16 cellular contexts compared by ENCODE assay signal in the genomic region with DNA sequence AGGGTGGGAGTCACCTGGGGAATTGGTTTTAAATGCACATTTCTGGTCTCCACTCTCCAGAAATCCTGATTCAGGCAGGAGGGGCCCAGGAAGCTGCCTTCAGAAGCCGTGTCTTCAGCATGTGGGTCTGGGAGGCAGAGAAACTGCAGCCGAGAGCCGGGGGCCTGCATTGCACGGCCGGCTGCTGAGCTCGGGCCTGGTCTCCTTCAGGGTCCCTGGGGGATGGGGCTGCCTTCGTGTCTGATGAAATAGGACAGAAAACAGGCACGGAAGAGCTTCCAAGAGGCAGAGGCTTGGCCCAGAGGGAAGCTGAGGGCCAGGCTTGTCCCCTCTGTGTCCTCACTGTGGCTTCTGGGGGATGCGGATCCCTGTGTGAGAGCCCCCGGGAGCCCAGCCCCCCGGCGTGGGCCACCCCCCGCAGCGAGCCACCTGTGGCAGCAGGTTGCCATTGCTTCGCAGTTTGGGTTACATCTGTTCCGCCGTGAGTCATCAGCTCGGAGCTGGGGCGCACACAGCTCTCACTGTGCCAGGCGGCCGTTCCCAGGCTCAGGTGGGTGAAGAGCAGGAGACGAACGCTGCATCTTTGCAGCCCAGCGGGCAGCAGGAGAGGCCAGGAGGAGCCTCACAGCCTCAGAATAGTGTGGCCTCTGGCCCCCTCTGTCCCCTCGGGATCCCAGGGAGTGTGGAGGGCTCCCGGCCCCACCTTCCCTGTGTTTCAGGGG.
"Had no signal": no experiment of that assay in that cellular context is flagged by ENCODE, and none has a peak within 500 bp of the region (broad histone marks: within the 10 kb centered on the region; RNA-seq: fewer than 3 reads in every experiment).

No MANE protein-coding gene starts in this region.

- H3K27ac ChIP-seq: breast epithelium, esophagus squamous epithelium, left ventricle myocardium inferior, pancreas, upper lobe of right lung, WERI-Rb-1 had no signal

- H3K4me1 ChIP-seq: breast epithelium, esophagus squamous epithelium, left ventricle myocardium inferior, pancreas, upper lobe of right lung had no signal

- ATAC-seq: activated CD8-positive, alpha-beta T cell treated with anti-CD3 and anti-CD28 coated beads for 36 hours; pancreas; upper lobe of right lung had no signal

- H3K9me3 ChIP-seq: breast epithelium, esophagus squamous epithelium, left ventricle myocardium inferior, pancreas, upper lobe of right lung had no signal

- H3K4me3 ChIP-seq: breast epithelium, esophagus squamous epithelium, left ventricle myocardium inferior, pancreas, upper lobe of right lung had no signal

- DNase-seq: activated CD4-positive, alpha-beta T cell treated with anti-CD3 and anti-CD28 coated beads for 4 hours; activated CD8-positive, alpha-beta memory T cell treated with anti-CD3 and anti-CD28 coated beads, Interleukin-2, amount 50 U/mL, for 48 hours; activated CD8-positive, alpha-beta T cell treated with anti-CD3 and anti-CD28 coated beads for 36 hours; activated naive CD4-positive, alpha-beta T cell; aorta; esophagus squamous epithelium; foreskin fibroblast; glutamatergic neuron; left ventricle myocardium inferior; pancreas; stimulated activated CD4-positive, alpha-beta T cell treated with anti-CD3 and anti-CD28 coated beads, Interleukin-4, amount 100 ng/mL, for 1 hour; stimulated activated CD8-positive, alpha-beta memory T cell treated with anti-CD3 and anti-CD28 coated beads, Interleukin-4, amount 100 ng/mL, for 48 hours; T1000; upper lobe of right lung; WERI-Rb-1 had no signal

- H3K36me3 ChIP-seq: breast epithelium, esophagus squamous epithelium, left ventricle myocardium inferior, pancreas, upper lobe of right lung, WERI-Rb-1 had no signal

- H3K27me3 ChIP-seq: breast epithelium, pancreas, upper lobe of right lung had no signal
